ENCODE assay signal across 21 cellular contexts in the genomic region with DNA sequence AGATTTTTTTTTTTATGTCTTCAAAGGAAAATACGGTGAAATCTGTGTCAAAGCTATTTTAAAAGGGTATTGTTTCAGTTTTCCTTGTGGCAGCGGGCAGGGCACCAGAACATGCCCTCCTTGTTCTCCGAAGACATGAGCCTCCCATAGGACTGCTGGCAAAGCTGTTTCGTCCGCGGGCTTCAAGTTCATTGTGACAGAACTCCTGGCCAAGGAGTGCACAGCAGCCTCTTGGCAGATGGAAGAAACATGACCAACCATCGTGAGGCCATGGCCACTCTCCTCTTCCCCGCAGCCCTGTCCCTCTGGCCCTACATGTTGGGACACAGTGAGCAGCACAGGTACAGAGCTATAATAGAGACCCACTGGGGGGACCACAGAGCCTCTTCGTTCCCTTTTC.
DNase-seq lines count a peak whose midpoint lies in the region; ATAC-seq and TF ChIP-seq lines count a peak whose summit lies in the region.
"Had no signal": no experiment of that assay in that cellular context is flagged by ENCODE, and none has a peak within 500 bp of the region (broad histone marks: within the 10 kb centered on the region; RNA-seq: fewer than 3 reads in every experiment).

No MANE protein-coding gene starts in this region.

- no peak for DNase-seq in right atrium auricular region (ENCODE audit: low spot score)
- DNase-seq in left ventricle myocardium superior, result no peak
- DNase-seq in left colon, result peak in 1 of 2 donors; percentile 31
- no peak for DNase-seq in uterus
- DNase-seq: 8988T; activated CD8-positive, alpha-beta T cell treated with anti-CD3 and anti-CD28 coated beads, Interleukin-2, amount 10 ng/mL, durations not matched to agents 7 days and 5 days; activated naive CD4-positive, alpha-beta T cell treated with Interleukin-2 at 50 U/mL for 16 hours; activated T-cell treated with anti-CD3 and anti-CD28 coated beads, Interleukin-2, amount 50 U/mL, for 24 hours; amniotic stem cell; effector memory CD8-positive, alpha-beta T cell; glutamatergic neuron; NCI-H2107; NCI-H526; stimulated activated CD4-positive, alpha-beta T cell treated with anti-CD3 and anti-CD28 coated beads, Interleukin-2, amount 100 ng/mL, for 48 hours; T1000 had no signal

- H3K36me3 ChIP-seq in right atrium auricular region (no peaks in the 10 kb centered on the region), rectal smooth muscle tissue (ENCODE audit: control insufficient read depth, insufficient read depth, low read length) (no peaks in the 10 kb centered on the region), uterus (no peaks in the 10 kb centered on the region)

- H3K9me3 ChIP-seq in right atrium auricular region (no peaks in the 10 kb centered on the region), uterus (no peaks in the 10 kb centered on the region)

- H3K27ac ChIP-seq in right atrium auricular region (peak overlapping the region; percentile 49 to 58), rectal smooth muscle tissue (ENCODE audit: low read depth, low read length) (no peak overlapping the region), uterus (peak overlapping the region; percentile 81 to 90)
- H3K27ac ChIP-seq: HL-60 had no signal

- H3K4me3 ChIP-seq in right atrium auricular region (no peak overlapping the region), rectal smooth muscle tissue (ENCODE audit: low read length) (peak overlapping the region; percentile 3), uterus (no peak overlapping the region)

- no peaks in the 10 kb centered on the region for H3K27me3 ChIP-seq in right atrium auricular region
- no peaks in the 10 kb centered on the region for H3K27me3 ChIP-seq in rectal smooth muscle tissue (ENCODE audit: control insufficient read depth, insufficient read depth, low read length)
- no peaks in the 10 kb centered on the region for H3K27me3 ChIP-seq in uterus

- TF ChIP-seq POLR2A in uterus (IDR thresholded peaks at IDR 0.05), result no peak

- H3K9ac ChIP-seq in rectal smooth muscle tissue (ENCODE audit: low read length), result no peak overlapping the region

- TF ChIP-seq CTCF in right atrium auricular region (IDR thresholded peaks at IDR 0.05), result no peak
- no peak for TF ChIP-seq CTCF in uterus (IDR thresholded peaks at IDR 0.05)

- ATAC-seq in left ventricle myocardium superior, result no peak
- peak; percentile 52 for ATAC-seq in left colon
- ATAC-seq in GM18861 (IDR thresholded peaks at IDR 0.05; ENCODE audit: unreplicated experiment), result no peak
- ATAC-seq in HG03159 (IDR thresholded peaks at IDR 0.05; ENCODE audit: unreplicated experiment), result no peak
- ATAC-seq in HG03039 (IDR thresholded peaks at IDR 0.05; ENCODE audit: unreplicated experiment), result no peak
- ATAC-seq: activated CD8-positive, alpha-beta T cell treated with anti-CD3 and anti-CD28 coated beads, Interleukin-2, amount 10 ng/mL, durations not matched to agents 7 days and 5 days; left lobe of liver had no signal

- intact Hi-C loops in left ventricle myocardium superior (cut with micrococcal nuclease), result no loop called here
- intact Hi-C loops in left colon (cut with DNase I, micrococcal nuclease), result no loop called here
- intact Hi-C loops in uterus (cut with DNase I; ENCODE audit: low total_unique reads), result no loop called here

- H3K4me1 ChIP-seq in right atrium auricular region (peaks cover 0 to 52% of the 10 kb centered on the region in 2 donors), rectal smooth muscle tissue (ENCODE audit: control insufficient read depth, insufficient read depth, low read length) (peaks cover 3% of the 10 kb centered on the region), uterus (no peaks in the 10 kb centered on the region)
